In the genomic region with DNA sequence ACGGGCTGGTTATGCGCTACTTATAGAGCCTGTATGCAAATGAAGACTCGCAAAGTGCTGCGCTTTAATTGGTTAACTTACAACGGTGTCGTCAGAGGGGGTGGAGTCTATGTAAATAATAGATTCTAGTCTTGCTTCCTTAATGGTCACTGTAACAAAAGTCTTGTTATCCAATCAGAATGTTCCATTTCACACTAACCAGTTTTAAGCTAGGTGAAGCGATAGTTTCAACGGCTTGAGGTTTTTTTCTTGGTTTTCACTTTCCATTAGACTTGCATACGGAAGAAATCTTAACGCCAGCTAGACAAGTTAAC, we compare ENCODE assay signal across 8 cellular contexts.
DNase-seq lines count a peak whose midpoint lies in the region; ATAC-seq, FAIRE-seq and TF ChIP-seq lines count a peak whose summit lies in the region.
"Not testable (repeated sequence)": the region's sequence is repeated elsewhere in the genome, so short reads cannot be mapped to it uniquely, and the experiment has no call there.

No MANE protein-coding gene starts in this region.

- WGBS in pancreas, 2 donors: 5 to 9% methylated on average over 5 to 6 of the region's 10 CpGs
- WGBS in stomach, 5 donors: 2 to 18% (median 8%) methylated on average over 4 to 10 of the region's 10 CpGs

- not testable (repeated sequence) for H3K36me3 Mint-ChIP-seq in activated T-cell treated with anti-CD3 and anti-CD28 coated beads, Interleukin-2, amount 50 U/mL, for 72 hours (ENCODE audit: insufficient read depth in 2 of 2)

- not testable (repeated sequence) for H3K36me3 ChIP-seq in kidney epithelial cell (ENCODE audit: control insufficient read depth, insufficient read depth, low read length); pancreas; stomach

- not testable (repeated sequence) for TF ChIP-seq EP300 in stomach (IDR thresholded peaks at IDR 0.05)

- H3K27ac ChIP-seq in pancreas (peak overlapping the region in 1 of 4 donors; percentile 30), stomach (peak overlapping the region in 3 of 5 donors; percentile 50 to 77 (median 77))

- H3K4me1 ChIP-seq in pancreas, stomach: not testable (repeated sequence)

- not testable (repeated sequence) for H3K27me3 ChIP-seq in kidney epithelial cell (ENCODE audit: control insufficient read depth, insufficient read depth, low read length); pancreas; stomach

- peak; percentile 62 to 68 for ATAC-seq in activated T-cell treated with anti-CD3 and anti-CD28 coated beads, Interleukin-2, amount 50 U/mL, for 72 hours (replicated peaks in 1 of 2)
- peak; percentile 92 to 95 (median 94) for ATAC-seq in pancreas

- not testable (repeated sequence) for H3K27me3 Mint-ChIP-seq in activated T-cell treated with anti-CD3 and anti-CD28 coated beads, Interleukin-2, amount 50 U/mL, for 72 hours (ENCODE audit: low read depth)

- intact Hi-C loops in pancreas (cut with DNase I); stomach (cut with DNase I; ENCODE audit: low total_unique reads): not testable (repeated sequence)

- TF ChIP-seq CTCF in AG09309 (IDR thresholded peaks at IDR 0.05; ENCODE audit: control insufficient read depth, insufficient read depth, low read depth, low read length, missing control alignments); LNCaP clone FGC (IDR thresholded peaks at IDR 0.05; ENCODE audit: control insufficient read depth, extremely low read depth, insufficient read depth); choroid plexus epithelial cell (conservative IDR thresholded peaks at IDR 0.05; ENCODE audit: low read depth, low read length); fibroblast of the aortic adventitia (IDR thresholded peaks at IDR 0.05; ENCODE audit: insufficient read depth, low read length); kidney epithelial cell (IDR thresholded peaks at IDR 0.05; ENCODE audit: insufficient read depth, low read length, poor library complexity, severe bottlenecking); pancreas (IDR thresholded peaks at IDR 0.05); stomach (IDR thresholded peaks at IDR 0.05): not testable (repeated sequence)

- not testable (repeated sequence) for H3K4me1 Mint-ChIP-seq in activated T-cell treated with anti-CD3 and anti-CD28 coated beads, Interleukin-2, amount 50 U/mL, for 72 hours (ENCODE audit: low read depth)

- peak; percentile 97 for FAIRE-seq in pancreas (lab: Jason Lieb, UNC)

- TF ChIP-seq POLR2A in stomach (IDR thresholded peaks at IDR 0.05): not testable (repeated sequence)

- H3K4me3 Mint-ChIP-seq in activated T-cell treated with anti-CD3 and anti-CD28 coated beads, Interleukin-2, amount 50 U/mL, for 72 hours: not testable (repeated sequence)

- not testable (repeated sequence) for H3K9me3 Mint-ChIP-seq in activated T-cell treated with anti-CD3 and anti-CD28 coated beads, Interleukin-2, amount 50 U/mL, for 72 hours

- DNase-seq in AG09309 (ENCODE audit: low read depth); LNCaP clone FGC (ENCODE audit: low read depth); activated T-cell treated with anti-CD3 and anti-CD28 coated beads, Interleukin-2, amount 50 U/mL, for 72 hours; choroid plexus epithelial cell (ENCODE audit: low read depth); fibroblast of the aortic adventitia (ENCODE audit: low read depth); kidney epithelial cell (ENCODE audit: low read depth); pancreas; stomach: not testable (repeated sequence)

- H3K4me3 ChIP-seq in AG09309 (ENCODE audit: control insufficient read depth, low read depth, low read length) (peak overlapping the region; percentile 16), LNCaP clone FGC (ENCODE audit: low read depth, low read length) (peak overlapping the region; percentile 46), choroid plexus epithelial cell (ENCODE audit: low read depth, low read length) (peak overlapping the region; percentile 48), fibroblast of the aortic adventitia (ENCODE audit: low read depth, low read length) (peak overlapping the region; percentile 28), kidney epithelial cell (ENCODE audit: low read depth, low read length) (peak overlapping the region; percentile 27), pancreas (peak overlapping the region in 2 of 4 donors; percentile 31 to 41), stomach (peak overlapping the region; percentile 32 to 44 (median 42))

- not testable (repeated sequence) for H3K9me3 ChIP-seq in pancreas, stomach

- not testable (repeated sequence) for H3K27ac Mint-ChIP-seq in activated T-cell treated with anti-CD3 and anti-CD28 coated beads, Interleukin-2, amount 50 U/mL, for 72 hours
